ENCODE assay signal across 26 cellular contexts in the genomic region with DNA sequence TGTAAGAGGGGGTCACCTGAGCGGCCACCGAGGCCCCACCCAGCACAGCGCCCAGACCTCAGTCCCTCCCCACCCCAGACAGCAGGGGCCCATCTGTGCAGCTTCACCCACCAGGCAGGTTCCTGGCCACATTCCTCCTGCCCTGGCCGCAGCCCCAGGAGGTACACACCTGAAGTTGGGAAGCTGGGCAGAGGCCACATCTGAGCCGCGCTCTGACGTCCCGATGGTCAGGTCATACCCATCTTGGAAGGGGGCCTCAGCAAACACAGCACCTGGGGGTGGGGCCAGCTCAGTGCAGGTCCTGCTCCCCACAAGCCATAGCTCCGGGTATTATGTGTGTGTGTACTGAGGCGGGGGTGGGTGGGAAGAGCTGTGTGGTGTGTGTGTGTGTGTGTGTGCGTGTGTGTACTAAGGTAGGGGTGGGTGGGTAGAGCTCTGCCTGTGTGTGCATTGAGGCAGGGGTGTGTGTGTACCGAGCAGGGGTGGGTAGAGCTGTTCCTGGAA. TPM values are rescaled to one million over a fixed set of nuclear protein-coding genes. Genes with fewer than 3 reads are reported as not detected.
DNase-seq lines count a peak whose midpoint lies in the region; ATAC-seq and TF ChIP-seq lines count a peak whose summit lies in the region.
"Had no signal": no experiment of that assay in that cellular context is flagged by ENCODE, and none has a peak within 500 bp of the region (broad histone marks: within the 10 kb centered on the region; RNA-seq: fewer than 3 reads in every experiment).

No MANE protein-coding gene starts in this region.

- H3K27ac Mint-ChIP-seq in activated naive CD8-positive, alpha-beta T cell = peak overlapping the region; percentile 46
- no peak overlapping the region for H3K27ac Mint-ChIP-seq in activated naive CD8-positive, alpha-beta T cell treated with anti-CD3 and anti-CD28 coated beads, Interleukin-2, amount 50 U/mL, for 24 hours
- no peak overlapping the region for H3K27ac Mint-ChIP-seq in GM23338
- H3K27ac Mint-ChIP-seq: CD8-positive, alpha-beta T cell had no signal

- no peaks in the 10 kb centered on the region for H3K9me3 ChIP-seq in RWPE2 (ENCODE audit: severe bottlenecking)
- H3K9me3 ChIP-seq in right lobe of liver = no peaks in the 10 kb centered on the region
- H3K9me3 ChIP-seq in stomach = no peaks in the 10 kb centered on the region
- H3K9me3 ChIP-seq: BLaER1 treated with 17β-estradiol and CSF1 and Interleukin-3, amounts not matched to agents 10 nM and 100 nM; HAP-1; SJSA1 had no signal

- H3K9me2 ChIP-seq in GM23338 (ENCODE audit: insufficient read depth) = no peaks in the 10 kb centered on the region

- intact Hi-C loops in right lobe of liver (cut with DNase I) (no loop called here), stomach (cut with DNase I; ENCODE audit: low total_unique reads) (no loop called here)

- no peaks in the 10 kb centered on the region for H3K4me1 ChIP-seq in RWPE2 (ENCODE audit: insufficient read depth, poor library complexity, severe bottlenecking)
- peaks cover 0 to 34% (median 3%) of the 10 kb centered on the region in 4 donors for H3K4me1 ChIP-seq in right lobe of liver
- peaks cover 25 to 55% (median 37%) of the 10 kb centered on the region in 4 donors for H3K4me1 ChIP-seq in stomach
- H3K4me1 ChIP-seq in GM23338 (ENCODE audit: insufficient read depth) = no peaks in the 10 kb centered on the region

- H3K4me3 Mint-ChIP-seq in activated naive CD8-positive, alpha-beta T cell = no peak overlapping the region
- H3K4me3 Mint-ChIP-seq in activated naive CD8-positive, alpha-beta T cell treated with anti-CD3 and anti-CD28 coated beads, Interleukin-2, amount 50 U/mL, for 24 hours = no peak overlapping the region
- no peak overlapping the region for H3K4me3 Mint-ChIP-seq in GM23338
- H3K4me3 Mint-ChIP-seq: CD8-positive, alpha-beta T cell had no signal

- no peak for TF ChIP-seq POLR2A in right lobe of liver (IDR thresholded peaks at IDR 0.05)
- no peak for TF ChIP-seq POLR2A in stomach (IDR thresholded peaks at IDR 0.05)

- no peaks in the 10 kb centered on the region for H3K27me3 Mint-ChIP-seq in activated naive CD8-positive, alpha-beta T cell
- H3K27me3 Mint-ChIP-seq in activated naive CD8-positive, alpha-beta T cell treated with anti-CD3 and anti-CD28 coated beads, Interleukin-2, amount 50 U/mL, for 24 hours = no peaks in the 10 kb centered on the region
- H3K27me3 Mint-ChIP-seq in GM23338 (ENCODE audit: insufficient read depth, low read depth, poor library complexity) = peaks cover 28% of the 10 kb centered on the region

- H3K4me3 ChIP-seq in RWPE2 (ENCODE audit: severe bottlenecking) = no peak overlapping the region
- no peak overlapping the region for H3K4me3 ChIP-seq in right lobe of liver
- no peak overlapping the region for H3K4me3 ChIP-seq in stomach
- H3K4me3 ChIP-seq in GM23338 = no peak overlapping the region
- H3K4me3 ChIP-seq: BLaER1 treated with 17β-estradiol and CSF1 and Interleukin-3, amounts not matched to agents 10 nM and 100 nM; GM12878; HAP-1; SJSA1 had no signal

- H3K27me3 ChIP-seq in RWPE2 (ENCODE audit: insufficient read depth, poor library complexity, severe bottlenecking) (no peaks in the 10 kb centered on the region), right lobe of liver (no peaks in the 10 kb centered on the region), stomach (no peaks in the 10 kb centered on the region), GM23338 (ENCODE audit: insufficient read depth) (no peaks in the 10 kb centered on the region; the same call in 1 of the 2 replicates)
- H3K27me3 ChIP-seq: BLaER1 treated with 17β-estradiol and CSF1 and Interleukin-3, amounts not matched to agents 10 nM and 100 nM; SJSA1 had no signal

- H3K9me3 Mint-ChIP-seq in activated naive CD8-positive, alpha-beta T cell (ENCODE audit: low read depth) = no peaks in the 10 kb centered on the region
- H3K9me3 Mint-ChIP-seq in activated naive CD8-positive, alpha-beta T cell treated with anti-CD3 and anti-CD28 coated beads, Interleukin-2, amount 50 U/mL, for 24 hours = no peaks in the 10 kb centered on the region
- H3K9me3 Mint-ChIP-seq in GM23338 = no peaks in the 10 kb centered on the region; the same call in 2 of the 3 replicates
- H3K9me3 Mint-ChIP-seq: CD8-positive, alpha-beta T cell had no signal

- no peak overlapping the region for H3K4me2 ChIP-seq in GM23338
- H3K4me2 ChIP-seq: BLaER1 treated with 17β-estradiol and CSF1 and Interleukin-3, amounts not matched to agents 10 nM and 100 nM had no signal

- H2AFZ ChIP-seq in GM23338 = no peak overlapping the region

- H3K79me2 ChIP-seq in GM23338 (replicated peaks; ENCODE audit: insufficient read depth) = peaks cover 6% of the 10 kb centered on the region

- ATAC-seq in activated naive CD8-positive, alpha-beta T cell treated with anti-CD3 and anti-CD28 coated beads, Interleukin-2, amount 50 U/mL, for 24 hours = no peak
- ATAC-seq in RWPE2 (ENCODE audit: low read depth) = no peak
- peak; percentile 32 to 82 (median 56) for ATAC-seq in right lobe of liver
- ATAC-seq in GM23338 = no peak
- ATAC-seq: CD8-positive, alpha-beta T cell; GM12878; PC-3 had no signal

- H3K36me3 Mint-ChIP-seq in activated naive CD8-positive, alpha-beta T cell = peaks cover 5% of the 10 kb centered on the region
- peaks cover 23% of the 10 kb centered on the region for H3K36me3 Mint-ChIP-seq in activated naive CD8-positive, alpha-beta T cell treated with anti-CD3 and anti-CD28 coated beads, Interleukin-2, amount 50 U/mL, for 24 hours (ENCODE audit: low read depth)
- peaks cover 69% of the 10 kb centered on the region for H3K36me3 Mint-ChIP-seq in GM23338 (ENCODE audit: low read depth)

- TF ChIP-seq EP300 in stomach (IDR thresholded peaks at IDR 0.05) = no peak

- no peak for DNase-seq in activated naive CD8-positive, alpha-beta T cell treated with anti-CD3 and anti-CD28 coated beads, Interleukin-2, amount 50 U/mL, for 24 hours
- DNase-seq in RWPE2 (ENCODE audit: low spot score) (peak; percentile 64), right lobe of liver (peak; percentile 56 to 89 (median 85)), stomach (peak; percentile 74), GM23338 (ENCODE audit: low spot score) (no peak), NOMO-1 treated with DMSO at 0.1 percent for 48 hours (lab: John Stamatoyannopoulos, UW; ENCODE audit: unreplicated experiment) (no peak)
- DNase-seq in stimulated activated CD4-positive, alpha-beta T cell treated with anti-CD3 and anti-CD28 coated beads, Interleukin-2, amount 100 ng/mL, for 48 hours = no peak
- DNase-seq: Calu3; CD8-positive, alpha-beta T cell; DMS53; EL; KG1; MV-4-11; NCI-H1417; NCI-H187; NCI-H2107; NCI-H2227 treated with DMSO at 0.1 percent for 48 hours; NCI-H524; NCI-H82; PC-3; RPMI8226 had no signal

- H3F3A ChIP-seq in GM23338 (replicated peaks; ENCODE audit: low read depth) = peaks cover 3% of the 10 kb centered on the region; the same call in 1 of the 2 replicates

- peaks cover 56% of the 10 kb centered on the region for H3K36me3 ChIP-seq in RWPE2 (ENCODE audit: low read depth)
- H3K36me3 ChIP-seq in right lobe of liver = peaks cover 0 to 39% (median 4%) of the 10 kb centered on the region in 4 donors
- H3K36me3 ChIP-seq in stomach = peaks cover 40 to 79% (median 71%) of the 10 kb centered on the region in 4 donors
- peaks cover 14% of the 10 kb centered on the region for H3K36me3 ChIP-seq in GM23338 (ENCODE audit: insufficient read depth)

- 35% methylated on average over 3 of the region's 12 CpGs for WGBS in right lobe of liver (ENCODE audit: insufficient coverage, low coverage, low lambda C conversion rate, missing lambda C conversion rate)
- WGBS in stomach, 5 donors = 39 to 60% (median 51%) methylated on average over 4 to 12 of the region's 12 CpGs

- no peak overlapping the region for H3K27ac ChIP-seq in RWPE2 (ENCODE audit: poor library complexity, severe bottlenecking)
- H3K27ac ChIP-seq in right lobe of liver = peak overlapping the region in 1 of 3 donors; percentile 43
- peak overlapping the region in 2 of 5 donors; percentile 7 to 21 for H3K27ac ChIP-seq in stomach
- H3K27ac ChIP-seq in GM23338 (ENCODE audit: low read depth) = no peak overlapping the region
- H3K27ac ChIP-seq: BLaER1 treated with 17β-estradiol and CSF1 and Interleukin-3, amounts not matched to agents 10 nM and 100 nM; SJSA1 had no signal

- no peak for TF ChIP-seq CTCF in RWPE2 (IDR thresholded peaks at IDR 0.05; ENCODE audit: poor library complexity, severe bottlenecking)
- TF ChIP-seq CTCF in right lobe of liver (IDR thresholded peaks at IDR 0.05) = no peak
- no peak for TF ChIP-seq CTCF in stomach (IDR thresholded peaks at IDR 0.05)
- TF ChIP-seq CTCF in GM23338 (conservative IDR thresholded peaks at IDR 0.05; ENCODE audit: low read depth in 2 of 2) = no peak

- H3K4me1 Mint-ChIP-seq in activated naive CD8-positive, alpha-beta T cell (ENCODE audit: low read depth) = peaks cover 26% of the 10 kb centered on the region
- H3K4me1 Mint-ChIP-seq in activated naive CD8-positive, alpha-beta T cell treated with anti-CD3 and anti-CD28 coated beads, Interleukin-2, amount 50 U/mL, for 24 hours = peaks cover 32% of the 10 kb centered on the region
- peaks cover 15% of the 10 kb centered on the region for H3K4me1 Mint-ChIP-seq in GM23338

- H4K20me1 ChIP-seq in GM23338 (replicated peaks; ENCODE audit: insufficient read depth) = peaks cover 19% of the 10 kb centered on the region

RNA-seq across cellular contexts. Expression of gene SPOUT1, which starts 5.6 kb away (rescaled TPM):
- total RNA-seq in right lobe of liver = 10 to 100 TPM; 14.5 to 37.8 (median 24.5) TPM
- total RNA-seq in stomach = 100 to 1,000 TPM in 1 of 5 donors, 10 to 100 TPM in 4; 11.1 to 104 (median 14.2) TPM
- 10 to 100 TPM; 13.4 to 31.3 (median 29.4) TPM for polyA plus RNA-seq in stomach
- 34.8 and 50.9 TPM in 2 replicates for total RNA-seq in GM23338 (2014; rRNA removed; shearing (Covaris generic))
- 28.5 and 33.5 TPM in 2 replicates for polyA plus RNA-seq in GM23338 (2016; fragmentation: Nextera tagmentation; extraction: Ambion mirVana)

RNA-seq across cellular contexts. Expression of gene ENDOG, which starts 5.7 kb away (rescaled TPM):
- total RNA-seq in right lobe of liver (10 to 100 TPM; 22.4 to 50.1 (median 41.0) TPM), stomach (100 to 1,000 TPM in 1 of 5 donors, 10 to 100 TPM in 2, 1 to 10 TPM in 2; 5.0 to 186 (median 38.5) TPM)
- polyA plus RNA-seq in stomach (10 to 100 TPM; 22.9 to 32.5 (median 30.4) TPM), GM23338 (2016; fragmentation: Nextera tagmentation; extraction: Ambion mirVana) (15.1 and 19.2 TPM in 2 replicates)
- total RNA-seq in GM23338 (2014; rRNA removed; shearing (Covaris generic)) = 14.6 and 23.5 TPM in 2 replicates

RNA-seq across cellular contexts. Expression of gene TBC1D13, which starts 36.9 kb away (rescaled TPM):
- total RNA-seq in right lobe of liver (10 to 100 TPM in 4 of 6 experiments, 1 to 10 TPM in 2; 7.3 to 16.0 (median 12.6) TPM), stomach (10 to 100 TPM in 3 of 5 donors, 1 to 10 TPM in 2; 5.8 to 50.6 (median 11.4) TPM)
- polyA plus RNA-seq in stomach (10 to 100 TPM; 11.3 to 13.9 (median 11.6) TPM), GM23338 (2016; fragmentation: Nextera tagmentation; extraction: Ambion mirVana) (7.8 and 8.3 TPM in 2 replicates)
- total RNA-seq in GM23338 (2014; rRNA removed; shearing (Covaris generic)) = 19.1 and 19.4 TPM in 2 replicates

RNA-seq across cellular contexts. Expression of gene ZER1, which starts 52.2 kb away (rescaled TPM):
- total RNA-seq in right lobe of liver (10 to 100 TPM; 13.4 to 21.8 (median 16.0) TPM), stomach (100 to 1,000 TPM in 1 of 5 donors, 10 to 100 TPM in 4; 25.5 to 214 (median 68.3) TPM)
- polyA plus RNA-seq in stomach (10 to 100 TPM; 16.3 to 19.2 (median 18.8) TPM), GM23338 (2016; fragmentation: Nextera tagmentation; extraction: Ambion mirVana) (6.5 and 7.0 TPM in 2 replicates)
- total RNA-seq in GM23338 (2014; rRNA removed; shearing (Covaris generic)) = 14.4 and 23.9 TPM in 2 replicates

RNA-seq across cellular contexts. Expression of gene KYAT1, which starts 57.8 kb away (rescaled TPM):
- total RNA-seq in right lobe of liver (10 to 100 TPM in 4 of 6 experiments, 1 to 10 TPM in 2; 7.2 to 12.7 (median 10.4) TPM), stomach (10 to 100 TPM in 2 of 5 donors, 1 to 10 TPM in 2, under 1 TPM in 1; 0.58 to 25.7 (median 6.1) TPM)
- polyA plus RNA-seq in stomach (1 to 10 TPM; 4.8 to 7.5 (median 5.3) TPM), GM23338 (2016; fragmentation: Nextera tagmentation; extraction: Ambion mirVana) (23.0 and 26.1 TPM in 2 replicates)
- total RNA-seq in GM23338 (2014; rRNA removed; shearing (Covaris generic)) = 29.8 and 34.0 TPM in 2 replicates

Comparison
In these comparisons a context has a peak if more than half of its experiments do, and no peak if none do; other contexts are left out.
1. ATAC-seq: peak in right lobe of liver (4 of 4); none in activated naive CD8-positive, alpha-beta T cell treated with anti-CD3 and anti-CD28 coated beads, Interleukin-2, amount 50 U/mL, for 24 hours (single experiment), RWPE2 (single experiment) and GM23338 (single experiment).
2. DNase-seq: peak in RWPE2 (single experiment), right lobe of liver (3 of 3) and stomach (single experiment); none in activated naive CD8-positive, alpha-beta T cell treated with anti-CD3 and anti-CD28 coated beads, Interleukin-2, amount 50 U/mL, for 24 hours (single experiment), stimulated activated CD4-positive, alpha-beta T cell treated with anti-CD3 and anti-CD28 coated beads, Interleukin-2, amount 100 ng/mL, for 48 hours (0 of 2), GM23338 (single experiment) and NOMO-1 treated with DMSO at 0.1 percent for 48 hours (single experiment).